ENCODE assay signal across 8 cellular contexts in the genomic region with DNA sequence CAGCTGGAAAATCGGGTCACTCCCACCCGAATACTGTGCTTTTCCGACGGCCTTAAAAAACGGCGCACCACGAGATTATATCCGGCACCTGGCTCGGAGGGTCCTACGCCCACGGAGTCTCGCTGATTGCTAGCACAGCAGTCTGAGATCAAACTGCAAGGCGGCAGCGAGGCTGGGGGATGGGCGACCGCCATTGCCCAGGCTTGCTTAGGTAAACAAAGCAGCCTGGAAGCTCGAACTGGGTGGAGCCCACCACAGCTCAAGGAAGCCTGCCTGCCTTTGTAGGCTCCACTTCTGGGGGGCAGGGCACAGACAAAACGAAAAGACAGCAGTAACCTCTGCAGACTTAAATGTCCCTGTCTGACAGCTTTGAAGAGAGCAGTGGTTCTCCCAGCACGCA.
A peak's percentile ranks its signal among the peaks of the same experiment; 100 is the strongest.
DNase-seq lines count a peak whose midpoint lies in the region; TF ChIP-seq lines count a peak whose summit lies in the region.
"Not testable (repeated sequence)": the region's sequence is repeated elsewhere in the genome, so short reads cannot be mapped to it uniquely, and the experiment has no call there.

No MANE protein-coding gene starts in this region.

- H3K4me3 ChIP-seq in kidney epithelial cell (ENCODE audit: low read depth, low read length): peak overlapping the region; percentile 7
- H3K4me3 ChIP-seq in neural progenitor cell: peak overlapping the region; percentile 43
- peak overlapping the region; percentile 23 for H3K4me3 ChIP-seq in suprapubic skin

- peak overlapping the region; percentile 51; the same call in 1 of the 2 replicates for H3K9ac ChIP-seq in ES-I3 (ENCODE audit: low read depth, low read length)
- H3K9ac ChIP-seq in neural progenitor cell: not testable (repeated sequence)

- not testable (repeated sequence) for H3K9me3 Mint-ChIP-seq in activated CD4-positive, alpha-beta T cell treated with anti-CD3 and anti-CD28 coated beads, Interleukin-2, amount 10 ng/mL, durations not matched to agents 7 days and 5 days; activated naive CD8-positive, alpha-beta T cell (ENCODE audit: low read depth); endothelial cell (ENCODE audit: unreplicated experiment); neural progenitor cell

- DNase-seq in NCI-H345 (lab: John Stamatoyannopoulos, UW) (peak; percentile 5), endothelial cell (ENCODE audit: low spot score) (peak; percentile 13), neural progenitor cell (ENCODE audit: low spot score) (peak; percentile 59)
- DNase-seq in activated CD4-positive, alpha-beta T cell treated with anti-CD3 and anti-CD28 coated beads, Interleukin-2, amount 10 ng/mL, durations not matched to agents 7 days and 5 days: peak; percentile 26
- DNase-seq in kidney epithelial cell (ENCODE audit: low read depth); suprapubic skin (ENCODE audit: low spot score in 2 of 2): not testable (repeated sequence)

- TF ChIP-seq POLR2A in suprapubic skin (IDR thresholded peaks at IDR 0.05): not testable (repeated sequence)

- POLR2A ChIA-PET in activated CD4-positive, alpha-beta T cell treated with anti-CD3 and anti-CD28 coated beads, Interleukin-2, amount 10 ng/mL, durations not matched to agents 7 days and 5 days (lab: Charles Lee): not testable (repeated sequence)

- not testable (repeated sequence) for TF ChIP-seq EP300 in suprapubic skin (IDR thresholded peaks at IDR 0.05)

- H3K27ac Mint-ChIP-seq in activated CD4-positive, alpha-beta T cell treated with anti-CD3 and anti-CD28 coated beads, Interleukin-2, amount 10 ng/mL, durations not matched to agents 7 days and 5 days; activated naive CD8-positive, alpha-beta T cell; endothelial cell (ENCODE audit: unreplicated experiment); neural progenitor cell: not testable (repeated sequence)

- H3K27ac ChIP-seq in neural progenitor cell, suprapubic skin: not testable (repeated sequence)

- H3K4me3 Mint-ChIP-seq in activated CD4-positive, alpha-beta T cell treated with anti-CD3 and anti-CD28 coated beads, Interleukin-2, amount 10 ng/mL, durations not matched to agents 7 days and 5 days: not testable (repeated sequence)
- H3K4me3 Mint-ChIP-seq in activated naive CD8-positive, alpha-beta T cell: peak overlapping the region; percentile 68
- H3K4me3 Mint-ChIP-seq in endothelial cell (ENCODE audit: unreplicated experiment) (peak overlapping the region; percentile 67), neural progenitor cell (peak overlapping the region; percentile 48)

- H3K36me3 Mint-ChIP-seq in activated CD4-positive, alpha-beta T cell treated with anti-CD3 and anti-CD28 coated beads, Interleukin-2, amount 10 ng/mL, durations not matched to agents 7 days and 5 days (ENCODE audit: low read depth); activated naive CD8-positive, alpha-beta T cell; endothelial cell (ENCODE audit: low read depth, unreplicated experiment); neural progenitor cell: not testable (repeated sequence)

- H3K9me3 ChIP-seq in ES-I3 (ENCODE audit: control insufficient read depth, insufficient read depth, low read length); neural progenitor cell (ENCODE audit: low read depth); suprapubic skin: not testable (repeated sequence)

- CTCF ChIA-PET in activated CD4-positive, alpha-beta T cell treated with anti-CD3 and anti-CD28 coated beads, Interleukin-2, amount 10 ng/mL, durations not matched to agents 7 days and 5 days (lab: Charles Lee): not testable (repeated sequence)

- not testable (repeated sequence) for H3K36me3 ChIP-seq in ES-I3 (ENCODE audit: insufficient read depth, low read length); kidney epithelial cell (ENCODE audit: control insufficient read depth, insufficient read depth, low read length); neural progenitor cell; suprapubic skin

- H3K4me2 ChIP-seq in neural progenitor cell: peak overlapping the region; percentile 79

- not testable (repeated sequence) for H4K20me1 ChIP-seq in neural progenitor cell (ENCODE audit: low read depth)

- peak overlapping the region; percentile 85 for H2AFZ ChIP-seq in neural progenitor cell (replicated peaks)

- H3K4me1 Mint-ChIP-seq in activated CD4-positive, alpha-beta T cell treated with anti-CD3 and anti-CD28 coated beads, Interleukin-2, amount 10 ng/mL, durations not matched to agents 7 days and 5 days; activated naive CD8-positive, alpha-beta T cell (ENCODE audit: low read depth); endothelial cell (ENCODE audit: unreplicated experiment); neural progenitor cell: not testable (repeated sequence)

- H3K27me3 Mint-ChIP-seq in activated CD4-positive, alpha-beta T cell treated with anti-CD3 and anti-CD28 coated beads, Interleukin-2, amount 10 ng/mL, durations not matched to agents 7 days and 5 days; activated naive CD8-positive, alpha-beta T cell; endothelial cell (ENCODE audit: unreplicated experiment); neural progenitor cell (ENCODE audit: insufficient read depth, low read depth): not testable (repeated sequence)

- not testable (repeated sequence) for H3F3A ChIP-seq in neural progenitor cell (ENCODE audit: low read depth)

- H3K4me1 ChIP-seq in ES-I3 (ENCODE audit: insufficient read depth, low read length); neural progenitor cell; suprapubic skin: not testable (repeated sequence)

- not testable (repeated sequence) for TF ChIP-seq CTCF in endothelial cell (IDR thresholded peaks at IDR 0.05; ENCODE audit: unreplicated experiment); kidney epithelial cell (IDR thresholded peaks at IDR 0.05; ENCODE audit: insufficient read depth, low read length, poor library complexity, severe bottlenecking); neural progenitor cell (IDR thresholded peaks at IDR 0.05); suprapubic skin (IDR thresholded peaks at IDR 0.05)

- H3K79me2 ChIP-seq in neural progenitor cell (ENCODE audit: low read depth): not testable (repeated sequence)

- not testable (repeated sequence) for H3K27me3 ChIP-seq in kidney epithelial cell (ENCODE audit: control insufficient read depth, insufficient read depth, low read length); neural progenitor cell; suprapubic skin

- WGBS in suprapubic skin: 27% methylated on average over 18 of the region's 19 CpGs
